ENCODE assay signal across 1 cellular context in the genomic region with DNA sequence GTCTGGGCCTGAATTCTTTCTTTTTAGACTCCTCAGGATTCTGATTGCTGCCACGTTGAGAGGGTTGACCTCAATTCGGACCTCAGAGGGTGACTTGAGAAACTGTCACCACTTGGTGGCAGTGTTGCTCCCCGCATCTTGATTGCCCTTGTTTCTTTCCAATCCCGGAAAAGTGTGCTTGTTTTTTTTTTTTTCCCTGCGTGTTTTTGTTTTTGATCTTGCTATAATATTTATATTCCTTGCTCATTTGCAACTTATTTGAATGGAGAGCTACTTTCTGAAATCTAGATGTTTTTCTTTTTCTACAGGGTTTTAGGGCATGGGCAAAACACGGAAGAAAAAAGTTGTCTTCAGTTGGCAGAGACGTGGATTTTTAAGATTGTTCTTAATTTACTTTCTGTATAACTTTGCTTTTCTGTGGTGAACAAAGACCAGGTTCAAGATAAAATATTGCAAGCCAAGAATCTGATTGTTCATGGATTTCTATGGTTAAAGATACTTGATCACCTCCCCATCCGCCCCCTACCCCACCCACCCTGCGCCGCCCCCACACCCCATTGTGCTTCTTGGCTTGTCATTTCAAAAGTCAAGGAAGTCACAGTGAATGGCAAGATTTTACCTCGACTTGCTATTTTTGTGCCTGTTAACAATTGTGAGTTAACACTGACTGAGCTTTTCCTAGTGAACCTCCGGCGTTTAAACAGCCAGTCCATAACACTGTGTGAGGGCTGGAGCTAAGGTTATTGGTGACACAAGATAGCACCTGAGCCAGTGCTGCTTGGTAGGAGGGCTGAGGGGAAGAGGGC.
TF ChIP-seq lines count a peak whose summit lies in the region.

No MANE protein-coding gene starts in this region.

TF ChIP-seq in WTC11, 78 proteins besides CTCF, POLR2A, EP300 and RAD21 (continued from another document):
- TF ChIP-seq, protein P1, sequence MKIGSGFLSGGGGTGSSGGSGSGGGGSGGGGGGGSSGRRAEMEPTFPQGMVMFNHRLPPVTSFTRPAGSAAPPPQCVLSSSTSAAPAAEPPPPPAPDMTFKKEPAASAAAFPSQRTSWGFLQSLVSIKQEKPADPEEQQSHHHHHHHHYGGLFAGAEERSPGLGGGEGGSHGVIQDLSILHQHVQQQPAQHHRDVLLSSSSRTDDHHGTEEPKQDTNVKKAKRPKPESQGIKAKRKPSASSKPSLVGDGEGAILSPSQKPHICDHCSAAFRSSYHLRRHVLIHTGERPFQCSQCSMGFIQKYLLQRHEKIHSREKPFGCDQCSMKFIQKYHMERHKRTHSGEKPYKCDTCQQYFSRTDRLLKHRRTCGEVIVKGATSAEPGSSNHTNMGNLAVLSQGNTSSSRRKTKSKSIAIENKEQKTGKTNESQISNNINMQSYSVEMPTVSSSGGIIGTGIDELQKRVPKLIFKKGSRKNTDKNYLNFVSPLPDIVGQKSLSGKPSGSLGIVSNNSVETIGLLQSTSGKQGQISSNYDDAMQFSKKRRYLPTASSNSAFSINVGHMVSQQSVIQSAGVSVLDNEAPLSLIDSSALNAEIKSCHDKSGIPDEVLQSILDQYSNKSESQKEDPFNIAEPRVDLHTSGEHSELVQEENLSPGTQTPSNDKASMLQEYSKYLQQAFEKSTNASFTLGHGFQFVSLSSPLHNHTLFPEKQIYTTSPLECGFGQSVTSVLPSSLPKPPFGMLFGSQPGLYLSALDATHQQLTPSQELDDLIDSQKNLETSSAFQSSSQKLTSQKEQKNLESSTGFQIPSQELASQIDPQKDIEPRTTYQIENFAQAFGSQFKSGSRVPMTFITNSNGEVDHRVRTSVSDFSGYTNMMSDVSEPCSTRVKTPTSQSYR (CRISPR knock-in tag; IDR thresholded peaks at IDR 0.05), result no peak
- TF ChIP-seq IRF2 (CRISPR knock-in tag; IDR thresholded peaks at IDR 0.05; ENCODE audit: borderline replicate concordance, low read depth) (no peak), SMAD3 (CRISPR knock-in tag; IDR thresholded peaks at IDR 0.05; ENCODE audit: borderline replicate concordance) (no peak), FOXK1 (CRISPR knock-in tag; IDR thresholded peaks at IDR 0.05) (no peak)
- TF ChIP-seq, protein P2, sequence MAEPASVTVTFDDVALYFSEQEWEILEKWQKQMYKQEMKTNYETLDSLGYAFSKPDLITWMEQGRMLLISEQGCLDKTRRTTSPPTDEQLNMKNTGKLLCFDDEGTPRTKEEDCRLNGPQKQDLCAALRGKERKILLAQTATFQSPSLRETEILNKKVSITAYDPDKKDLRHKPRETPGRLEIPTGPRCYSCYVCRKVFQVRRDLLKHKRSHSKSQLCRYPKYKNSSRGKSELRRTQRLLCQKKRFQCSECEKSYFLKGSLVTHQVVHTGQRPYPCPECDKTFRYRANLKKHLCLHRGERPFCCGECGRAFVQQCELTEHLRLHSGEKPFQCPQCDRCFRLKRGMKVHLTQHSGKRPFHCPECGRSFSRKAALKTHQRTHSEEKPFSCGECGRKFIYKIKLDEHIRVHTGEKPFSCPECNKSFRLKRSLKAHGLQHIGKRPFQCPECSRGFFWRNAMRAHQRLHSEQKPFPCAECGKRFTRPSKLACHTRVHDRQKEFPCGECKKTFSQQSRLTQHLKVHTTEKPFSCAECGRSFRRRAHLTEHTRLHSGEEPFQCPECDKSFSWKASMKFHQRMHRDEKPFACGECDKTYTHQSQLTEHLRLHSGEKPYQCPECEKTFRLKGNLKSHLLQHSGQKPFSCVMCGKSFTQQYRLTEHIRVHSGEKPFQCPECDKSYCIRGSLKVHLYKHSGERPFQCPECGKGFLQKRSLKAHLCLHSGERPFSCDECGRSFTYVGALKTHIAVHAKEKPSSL (CRISPR knock-in tag; conservative IDR thresholded peaks at IDR 0.05), result no peak
- TF ChIP-seq, protein P3, sequence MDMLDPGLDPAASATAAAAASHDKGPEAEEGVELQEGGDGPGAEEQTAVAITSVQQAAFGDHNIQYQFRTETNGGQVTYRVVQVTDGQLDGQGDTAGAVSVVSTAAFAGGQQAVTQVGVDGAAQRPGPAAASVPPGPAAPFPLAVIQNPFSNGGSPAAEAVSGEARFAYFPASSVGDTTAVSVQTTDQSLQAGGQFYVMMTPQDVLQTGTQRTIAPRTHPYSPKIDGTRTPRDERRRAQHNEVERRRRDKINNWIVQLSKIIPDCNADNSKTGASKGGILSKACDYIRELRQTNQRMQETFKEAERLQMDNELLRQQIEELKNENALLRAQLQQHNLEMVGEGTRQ (CRISPR knock-in tag; IDR thresholded peaks at IDR 0.05), result no peak
